ENCODE assay signal across 10 cellular contexts in the genomic region with DNA sequence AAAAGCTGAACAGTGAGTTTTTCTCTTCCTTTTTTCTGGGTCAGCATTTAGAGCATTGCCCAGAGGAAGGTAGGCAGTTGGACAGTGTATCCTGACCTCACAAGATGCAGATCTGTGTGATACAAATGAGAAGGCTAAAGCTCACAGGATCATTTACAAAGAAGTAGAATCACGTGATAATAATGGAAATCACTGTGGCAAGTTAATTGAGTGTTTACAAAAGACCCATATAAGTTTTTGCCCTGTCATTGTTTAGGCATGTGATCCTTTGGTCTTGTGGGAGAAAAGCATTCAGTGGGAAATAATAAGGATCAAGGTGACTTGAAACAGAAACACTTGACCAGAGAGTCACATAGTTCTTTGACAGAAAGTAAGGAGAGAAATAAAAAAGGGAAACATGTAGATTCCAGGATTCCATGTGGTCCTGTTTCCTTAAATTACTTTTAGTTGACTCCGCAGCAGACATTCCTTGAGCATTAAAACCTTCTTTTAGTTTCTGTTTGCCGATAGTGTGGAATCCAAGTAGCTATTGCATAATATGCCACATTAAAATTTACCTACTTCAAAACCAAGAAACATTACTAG.
DNase-seq lines count a peak whose midpoint lies in the region; ATAC-seq and TF ChIP-seq lines count a peak whose summit lies in the region.
"Had no signal": no experiment of that assay in that cellular context is flagged by ENCODE, and none has a peak within 500 bp of the region (broad histone marks: within the 10 kb centered on the region; RNA-seq: fewer than 3 reads in every experiment).

No MANE protein-coding gene starts in this region.

- WGBS in gastroesophageal sphincter (ENCODE audit: low coverage in 1 of 2), 2 donors = 19 to 44% methylated on average over 3 of the region's 3 CpGs

- peaks cover 0 to 46% (median 4%) of the 10 kb centered on the region in 3 donors for H3K4me1 ChIP-seq in gastroesophageal sphincter
- peaks cover 21% of the 10 kb centered on the region for H3K4me1 ChIP-seq in skeletal muscle satellite cell (ENCODE audit: control insufficient read depth, insufficient read depth, low read length)

- H3K4me2 ChIP-seq in skeletal muscle satellite cell (ENCODE audit: low read length) = peak overlapping the region; percentile 22

- H3K27me3 ChIP-seq in gastroesophageal sphincter (no peaks in the 10 kb centered on the region), skeletal muscle satellite cell (ENCODE audit: control insufficient read depth, insufficient read depth, low read length) (no peaks in the 10 kb centered on the region)

- TF ChIP-seq CTCF in WI38 (IDR thresholded peaks at IDR 0.05; ENCODE audit: low read depth, low read length) = no peak
- no peak for TF ChIP-seq CTCF in gastroesophageal sphincter (IDR thresholded peaks at IDR 0.05)

- TF ChIP-seq POLR2A in gastroesophageal sphincter (IDR thresholded peaks at IDR 0.05) = no peak

- H3K27ac ChIP-seq in gastroesophageal sphincter = peak overlapping the region; percentile 73 to 84 (median 76)

- TF ChIP-seq EP300 in gastroesophageal sphincter (IDR thresholded peaks at IDR 0.05) = no peak

- peak overlapping the region; percentile 29 for H3K4me3 ChIP-seq in WI38 (ENCODE audit: low read depth, low read length)
- no peak overlapping the region for H3K4me3 ChIP-seq in gastroesophageal sphincter
- H3K4me3 ChIP-seq in skeletal muscle satellite cell (ENCODE audit: low read length) = no peak overlapping the region

- peak overlapping the region; percentile 44 for H3K9ac ChIP-seq in skeletal muscle satellite cell (ENCODE audit: low read depth, low read length)

- peak; percentile 75 for ATAC-seq in gastroesophageal sphincter
- no peak for ATAC-seq in GM21717 (IDR thresholded peaks at IDR 0.05; ENCODE audit: unreplicated experiment)
- ATAC-seq in GM21529 (IDR thresholded peaks at IDR 0.05; ENCODE audit: unreplicated experiment) = no peak

- H3K36me3 ChIP-seq in gastroesophageal sphincter (peaks cover 0 to 40% of the 10 kb centered on the region in 2 donors), skeletal muscle satellite cell (ENCODE audit: insufficient read depth, low read length) (peaks cover 15% of the 10 kb centered on the region)

- no peaks in the 10 kb centered on the region for H3K9me3 ChIP-seq in gastroesophageal sphincter
- no peaks in the 10 kb centered on the region for H3K9me3 ChIP-seq in skeletal muscle satellite cell (replicated peaks; ENCODE audit: low read length)

- DNase-seq in ELR (ENCODE audit: low read depth) (peak; percentile 92), NCI-H446 treated with DMSO at 0.1 percent for 48 hours (lab: John Stamatoyannopoulos, UW) (no peak), T-helper 2 cell (no peak)
- DNase-seq: NCI-H1694; stimulated activated CD4-positive, alpha-beta T cell treated with anti-CD3 and anti-CD28 coated beads, Interleukin-12 subunit alpha, Interleukin-12 subunit beta, amount 100 ng/mL, for 4 hours had no signal
